9 cellular contexts compared by ENCODE assay signal in the genomic region with DNA sequence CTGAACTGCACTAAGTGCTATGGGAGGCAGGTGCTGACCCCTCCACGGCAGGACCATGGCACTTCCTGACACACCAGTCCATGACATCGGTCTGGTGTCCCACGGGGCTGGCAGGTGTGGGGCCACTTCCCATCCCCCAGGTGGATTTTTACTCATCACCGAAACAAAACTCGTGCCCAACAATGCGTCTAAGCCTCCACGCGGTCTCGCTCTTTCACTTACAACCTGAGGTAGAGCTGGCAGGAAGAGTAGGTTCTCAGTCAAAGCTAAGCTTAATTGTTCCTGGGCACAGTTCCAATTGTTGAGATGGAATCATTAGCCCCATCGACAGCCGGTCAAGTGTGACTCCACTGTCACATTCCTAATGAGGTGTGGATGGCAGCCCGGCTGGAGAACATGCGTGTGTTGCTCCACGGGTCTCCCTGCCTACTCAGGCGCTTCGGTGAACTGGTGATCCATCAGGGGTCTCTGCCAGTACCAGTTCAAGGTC. TPM values are rescaled to one million over a fixed set of nuclear protein-coding genes. Genes with fewer than 3 reads are reported as not detected.
DNase-seq lines count a peak whose midpoint lies in the region; ATAC-seq and TF ChIP-seq lines count a peak whose summit lies in the region.
"Had no signal": no experiment of that assay in that cellular context is flagged by ENCODE, and none has a peak within 500 bp of the region (broad histone marks: within the 10 kb centered on the region; RNA-seq: fewer than 3 reads in every experiment).

No MANE protein-coding gene starts in this region.

- DNase-seq in Caki2 (ENCODE audit: low read depth) (peak; percentile 91), NCI-H1092 (lab: John Stamatoyannopoulos, UW) (peak; percentile 97), NCI-H446 (lab: John Stamatoyannopoulos, UW) (peak; percentile 88 to 91), epithelial cell of proximal tubule (ENCODE audit: low read depth) (peak; percentile 68), cerebellar cortex (ENCODE audit: low spot score) (no peak), uterus (no peak)
- DNase-seq in CD4-positive, alpha-beta memory T cell = no peak
- DNase-seq: T-helper 1 cell had no signal

- H3K27ac Mint-ChIP-seq in CD4-positive, alpha-beta memory T cell = peak overlapping the region in 1 of 7 donors; percentile 1

- H3K36me3 Mint-ChIP-seq in CD4-positive, alpha-beta memory T cell = peaks cover 49 to 65% of the 10 kb centered on the region in 2 donors

- H3K9me3 Mint-ChIP-seq in CD4-positive, alpha-beta memory T cell = no peaks in the 10 kb centered on the region

- no peak overlapping the region for H3K27ac ChIP-seq in CD4-positive, alpha-beta memory T cell (ENCODE audit: low read depth, low read length)
- no peak overlapping the region for H3K27ac ChIP-seq in uterus

- ATAC-seq in GM19023 (IDR thresholded peaks at IDR 0.05; ENCODE audit: unreplicated experiment) = no peak

- H3K4me3 ChIP-seq in epithelial cell of proximal tubule (ENCODE audit: low read depth, low read length) = no peak overlapping the region
- H3K4me3 ChIP-seq in CD4-positive, alpha-beta memory T cell (ENCODE audit: low read length in 2 of 2) = no peak overlapping the region
- no peak overlapping the region for H3K4me3 ChIP-seq in uterus

- CTCF ChIA-PET in CD4-positive, alpha-beta memory T cell (lab: Charles Lee; ENCODE audit: partially characterized antibody) = no interaction called here

- in situ Hi-C loops in Caki2 (cut with HindIII; ENCODE audit: low pct_unique_long_range_greater_than_20kb, low sequenced_read_pairs) = no loop called here

- no peaks in the 10 kb centered on the region for H3K9me3 ChIP-seq in CD4-positive, alpha-beta memory T cell (ENCODE audit: control insufficient read depth in 1 of 2, low read length in 2 of 2)
- no peaks in the 10 kb centered on the region for H3K9me3 ChIP-seq in uterus

- H3K36me3 ChIP-seq in CD4-positive, alpha-beta memory T cell (ENCODE audit: insufficient read depth, low read length) = peaks cover 14% of the 10 kb centered on the region
- no peaks in the 10 kb centered on the region for H3K36me3 ChIP-seq in uterus

- no peaks in the 10 kb centered on the region for H3K27me3 Mint-ChIP-seq in CD4-positive, alpha-beta memory T cell

- H3K4me1 Mint-ChIP-seq in CD4-positive, alpha-beta memory T cell = peaks cover 0 to 5% (median under 1%) of the 10 kb centered on the region in 4 donors

- no peak overlapping the region for H3K4me3 Mint-ChIP-seq in CD4-positive, alpha-beta memory T cell

- H3K27me3 ChIP-seq in CD4-positive, alpha-beta memory T cell (ENCODE audit: insufficient read depth, low read length) = no peaks in the 10 kb centered on the region
- no peaks in the 10 kb centered on the region for H3K27me3 ChIP-seq in uterus

- TF ChIP-seq CTCF in epithelial cell of proximal tubule (conservative IDR thresholded peaks at IDR 0.05; ENCODE audit: low read depth, low read length) (no peak), uterus (IDR thresholded peaks at IDR 0.05) (no peak)

- intact Hi-C loops in CD4-positive, alpha-beta memory T cell (cut with micrococcal nuclease) = no loop called here
- intact Hi-C loops in uterus (cut with DNase I; ENCODE audit: low total_unique reads) = no loop called here

- POLR2A ChIA-PET in CD4-positive, alpha-beta memory T cell (lab: Charles Lee; ENCODE audit: partially characterized antibody) = no interaction called here

- TF ChIP-seq POLR2A in uterus (IDR thresholded peaks at IDR 0.05) = no peak

- H3K4me1 ChIP-seq in CD4-positive, alpha-beta memory T cell (ENCODE audit: insufficient read depth, low read length) = no peaks in the 10 kb centered on the region
- H3K4me1 ChIP-seq in uterus = no peaks in the 10 kb centered on the region

RNA-seq across cellular contexts. Expression of a gene that starts 52.2 kb away (rescaled TPM):
- total RNA-seq in Caki2 (2014; rRNA removed; shearing (Covaris generic); ENCODE audit: low replicate concordance) = 45.8 and 58.6 TPM in 2 replicates
- total RNA-seq in epithelial cell of proximal tubule = 6.5 and 15.8 TPM in 2 replicates
- 10 to 100 TPM; 33.9 to 37.1 TPM for total RNA-seq in CD4-positive, alpha-beta memory T cell
- polyA plus RNA-seq in CD4-positive, alpha-beta memory T cell = 10 to 100 TPM; 35.2 to 46.0 TPM
- 100 to 1,000 TPM in 1 of 4 donors, 10 to 100 TPM in 3; 17.1 to 130 (median 26.1) TPM for total RNA-seq in uterus

Comparison
In these comparisons a context has a peak if more than half of its experiments do, and no peak if none do; other contexts are left out.
1. DNase-seq: peak in Caki2 (single experiment), NCI-H1092 (single experiment), NCI-H446 (2 of 2) and epithelial cell of proximal tubule (single experiment); none in CD4-positive, alpha-beta memory T cell (0 of 5), cerebellar cortex (single experiment) and uterus (0 of 2).